ENCODE assay signal across 3 cellular contexts in genomic region chr7:70420263-70420662, GRCh38.
TF ChIP-seq lines count a peak whose summit lies in the region.

No MANE protein-coding gene starts in this region.

TF ChIP-seq in GM23338, 12 proteins besides CTCF, POLR2A, EP300 and RAD21 (continued from another document):
- TF ChIP-seq ZNF462 (CRISPR knock-in tag; IDR thresholded peaks at IDR 0.05) (no peak), ZNF114 (CRISPR knock-in tag; IDR thresholded peaks at IDR 0.05) (no peak), POLR2AphosphoS5 (IDR thresholded peaks at IDR 0.05; ENCODE audit: low read depth) (no peak)

TF ChIP-seq in H1, 55 proteins besides CTCF, POLR2A, EP300 and RAD21 (continued from another document):
- no peak for TF ChIP-seq E2F6 (IDR thresholded peaks at IDR 0.05)
- TF ChIP-seq TAF7 (optimal IDR thresholded peaks at IDR 0.05; ENCODE audit: borderline replicate concordance, low read depth, low read length), result no peak
- no peak for TF ChIP-seq KDM5A (IDR thresholded peaks at IDR 0.05; ENCODE audit: low read length)
- TF ChIP-seq KDM1A (IDR thresholded peaks at IDR 0.05; ENCODE audit: borderline replicate concordance, low read length), result no peak
- no peak for TF ChIP-seq PHF8 (conservative IDR thresholded peaks at IDR 0.05; ENCODE audit: low read depth, low read length)

TF ChIP-seq in neural cell, 6 proteins besides CTCF, POLR2A, EP300 and RAD21 (continued from another document):
- TF ChIP-seq REST (IDR thresholded peaks at IDR 0.05; ENCODE audit: borderline replicate concordance) (no peak), EZH2 (IDR thresholded peaks at IDR 0.05; ENCODE audit: borderline replicate concordance, insufficient read depth, low read length, poor library complexity, severe bottlenecking) (no peak), TAF1 (IDR thresholded peaks at IDR 0.05; ENCODE audit: low read depth) (no peak), MXI1 (conservative IDR thresholded peaks at IDR 0.05; ENCODE audit: poor library complexity, severe bottlenecking) (no peak)
